Comparison of ENCODE assay signal across 23 cellular contexts in the genomic region with DNA sequence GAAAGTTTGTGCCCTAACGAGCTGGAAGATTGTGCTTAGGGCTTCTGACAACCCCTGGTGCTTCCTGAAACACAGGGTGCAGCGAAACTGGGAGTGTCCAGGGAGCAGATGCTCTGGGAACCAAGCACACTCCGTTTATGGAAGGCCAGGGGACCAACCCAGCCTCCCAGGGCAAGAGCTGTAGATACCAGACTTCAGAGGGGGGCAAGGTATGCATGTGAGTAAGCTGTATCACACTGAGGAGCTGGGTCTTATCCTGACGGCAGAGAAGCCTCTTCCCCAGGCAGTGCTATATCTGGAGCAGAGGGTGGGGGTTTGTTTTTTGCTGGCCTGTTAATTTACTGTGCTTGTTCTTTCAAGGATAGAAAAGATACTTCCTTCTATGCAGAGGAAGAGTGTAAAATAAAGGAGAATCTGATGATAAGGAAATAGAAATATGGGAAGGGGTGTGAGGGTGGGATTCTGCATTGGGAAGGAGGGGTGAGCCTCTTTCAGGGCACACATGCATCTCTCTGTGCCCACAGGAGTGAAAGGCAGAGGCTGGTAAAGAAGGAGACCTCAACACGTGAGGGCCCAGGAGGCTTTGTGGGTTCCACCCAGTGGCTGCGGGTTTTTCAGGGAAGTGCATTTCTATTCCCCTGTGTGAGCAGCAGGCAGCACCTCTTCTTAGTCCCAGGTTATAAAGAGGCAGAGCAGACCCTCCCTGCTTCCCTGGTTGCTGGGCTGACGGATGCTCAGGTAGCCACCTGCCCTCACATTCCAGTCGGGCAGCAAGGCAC.
A peak's percentile ranks its signal among the peaks of the same experiment; 100 is the strongest.
DNase-seq lines count a peak whose midpoint lies in the region.
"Had no signal": no experiment of that assay in that cellular context is flagged by ENCODE, and none has a peak within 500 bp of the region (broad histone marks: within the 10 kb centered on the region; RNA-seq: fewer than 3 reads in every experiment).

No MANE protein-coding gene starts in this region.

- H3K9ac ChIP-seq in BLaER1 treated with 17β-estradiol and CSF1 and Interleukin-3, amounts not matched to agents 10 nM and 100 nM, result peak overlapping the region in 1 of 11 experiments; percentile 5; a peak in 1 of 22 replicates

- peak overlapping the region; percentile 71 to 93 (median 80) for H3K4me2 ChIP-seq in BLaER1 treated with 17β-estradiol and CSF1 and Interleukin-3, amounts not matched to agents 10 nM and 100 nM
- H3K4me2 ChIP-seq: A549, GM23338 had no signal

- H3K27ac ChIP-seq in BLaER1 treated with 17β-estradiol and CSF1 and Interleukin-3, amounts not matched to agents 10 nM and 100 nM, result peak overlapping the region in 3 of 11 experiments; percentile 5 to 27 (median 15); a peak in 3 of 22 replicates
- H3K27ac ChIP-seq: A549 had no signal

- H3K36me3 Mint-ChIP-seq in activated CD4-positive, alpha-beta memory T cell treated with anti-CD3 and anti-CD28 coated beads, Interleukin-2, amount 10 ng/mL, durations not matched to agents 7 days and 5 days (ENCODE audit: low read depth), result no peaks in the 10 kb centered on the region
- H3K36me3 Mint-ChIP-seq in activated CD4-positive, alpha-beta memory T cell treated with anti-CD3 and anti-CD28 coated beads for 36 hours, result no peaks in the 10 kb centered on the region
- H3K36me3 Mint-ChIP-seq: CD14-positive monocyte; CD8-positive, alpha-beta memory T cell had no signal

- H3K27me3 Mint-ChIP-seq in activated CD4-positive, alpha-beta memory T cell treated with anti-CD3 and anti-CD28 coated beads, Interleukin-2, amount 10 ng/mL, durations not matched to agents 7 days and 5 days, result no peaks in the 10 kb centered on the region
- no peaks in the 10 kb centered on the region for H3K27me3 Mint-ChIP-seq in activated CD4-positive, alpha-beta memory T cell treated with anti-CD3 and anti-CD28 coated beads for 36 hours
- H3K27me3 Mint-ChIP-seq: CD4-positive, alpha-beta T cell; CD8-positive, alpha-beta memory T cell had no signal

- intact Hi-C loops in activated CD4-positive, alpha-beta memory T cell treated with anti-CD3 and anti-CD28 coated beads for 36 hours (cut with micrococcal nuclease), result no loop called here

- H3K4me3 ChIP-seq in BLaER1 treated with 17β-estradiol and CSF1 and Interleukin-3, amounts not matched to agents 10 nM and 100 nM, result peak overlapping the region in 2 of 10 experiments; percentile 4 to 13; a peak in 1 of 20 replicates
- H3K4me3 ChIP-seq: A549, GM12878, GM23338, HAP-1 had no signal

- no peak overlapping the region for H3K4me3 Mint-ChIP-seq in activated CD4-positive, alpha-beta memory T cell treated with anti-CD3 and anti-CD28 coated beads, Interleukin-2, amount 10 ng/mL, durations not matched to agents 7 days and 5 days
- no peak overlapping the region for H3K4me3 Mint-ChIP-seq in activated CD4-positive, alpha-beta memory T cell treated with anti-CD3 and anti-CD28 coated beads for 36 hours
- H3K4me3 Mint-ChIP-seq: CD14-positive monocyte; CD4-positive, alpha-beta T cell; CD8-positive, alpha-beta memory T cell; GM23338; HFFc6 had no signal

- POLR2A ChIA-PET in activated CD4-positive, alpha-beta memory T cell treated with anti-CD3 and anti-CD28 coated beads, Interleukin-2, amount 10 ng/mL, durations not matched to agents 7 days and 5 days (lab: Charles Lee), result no interaction called here
- POLR2A ChIA-PET in activated CD4-positive, alpha-beta memory T cell treated with anti-CD3 and anti-CD28 coated beads for 36 hours (lab: Charles Lee), result no interaction called here

- CTCF ChIA-PET in activated CD4-positive, alpha-beta memory T cell treated with anti-CD3 and anti-CD28 coated beads, Interleukin-2, amount 10 ng/mL, durations not matched to agents 7 days and 5 days (lab: Charles Lee), result no interaction called here
- CTCF ChIA-PET in activated CD4-positive, alpha-beta memory T cell treated with anti-CD3 and anti-CD28 coated beads for 36 hours (lab: Charles Lee), result no interaction called here

- no peak overlapping the region for H3K27ac Mint-ChIP-seq in activated CD4-positive, alpha-beta memory T cell treated with anti-CD3 and anti-CD28 coated beads, Interleukin-2, amount 10 ng/mL, durations not matched to agents 7 days and 5 days
- H3K27ac Mint-ChIP-seq in activated CD4-positive, alpha-beta memory T cell treated with anti-CD3 and anti-CD28 coated beads for 36 hours, result no peak overlapping the region
- H3K27ac Mint-ChIP-seq: CD14-positive monocyte; CD4-positive, alpha-beta T cell; CD8-positive, alpha-beta memory T cell; GM23338; HFFc6 had no signal

- peaks cover 0 to 38% (median 16%) of the 10 kb centered on the region in 11 experiments; a peak in 18 of 22 replicates for H3K27me3 ChIP-seq in BLaER1 treated with 17β-estradiol and CSF1 and Interleukin-3, amounts not matched to agents 10 nM and 100 nM
- H3K27me3 ChIP-seq: BE2C had no signal

- peaks cover 0 to 18% (median 11%) of the 10 kb centered on the region in 11 experiments; a peak in 9 of 22 replicates for H3K9me3 ChIP-seq in BLaER1 treated with 17β-estradiol and CSF1 and Interleukin-3, amounts not matched to agents 10 nM and 100 nM (replicated peaks in 1 of 11)
- H3K9me3 ChIP-seq: A549, BE2C, HAP-1 had no signal

- no peaks in the 10 kb centered on the region for H3K36me3 ChIP-seq in BLaER1 treated with 17β-estradiol and CSF1 and Interleukin-3, amounts not matched to agents 10 nM and 100 nM
- H3K36me3 ChIP-seq: BE2C, HAP-1 had no signal

- H3K4me1 ChIP-seq in BLaER1 treated with 17β-estradiol and CSF1 and Interleukin-3, amounts not matched to agents 10 nM and 100 nM, result peaks cover 56 to 85% (median 69%) of the 10 kb centered on the region in 10 experiments
- H3K4me1 ChIP-seq: A549, BE2C, HAP-1 had no signal

- peak; percentile 1 for DNase-seq in activated CD4-positive, alpha-beta memory T cell treated with anti-CD3 and anti-CD28 coated beads, Interleukin-2, amount 10 ng/mL, durations not matched to agents 7 days and 5 days
- no peak for DNase-seq in activated CD4-positive, alpha-beta memory T cell treated with anti-CD3 and anti-CD28 coated beads for 36 hours
- DNase-seq in islet precursor cell (peak; percentile 14), mesenteric fat pad (ENCODE audit: low spot score) (peak; percentile 35), middle frontal gyrus (ENCODE audit: extremely low spot score, low spot score) (no peak), NCI-H510A treated with DMSO at 0.1 percent for 48 hours (lab: John Stamatoyannopoulos, UW) (no peak)
- DNase-seq: 8988T; ACHN; AML-193; BE2C; CD4-positive, alpha-beta T cell; CD8-positive, alpha-beta memory T cell; DMS 273 treated with DMSO at 0.1 percent for 48 hours; DMS79; EL; GDM1; HFFc6 had no signal

- H3K9me3 Mint-ChIP-seq in activated CD4-positive, alpha-beta memory T cell treated with anti-CD3 and anti-CD28 coated beads, Interleukin-2, amount 10 ng/mL, durations not matched to agents 7 days and 5 days, result peaks cover 8% of the 10 kb centered on the region
- H3K9me3 Mint-ChIP-seq in activated CD4-positive, alpha-beta memory T cell treated with anti-CD3 and anti-CD28 coated beads for 36 hours, result peaks cover 5% of the 10 kb centered on the region

- H3K4me1 Mint-ChIP-seq in activated CD4-positive, alpha-beta memory T cell treated with anti-CD3 and anti-CD28 coated beads, Interleukin-2, amount 10 ng/mL, durations not matched to agents 7 days and 5 days, result no peaks in the 10 kb centered on the region
- H3K4me1 Mint-ChIP-seq in activated CD4-positive, alpha-beta memory T cell treated with anti-CD3 and anti-CD28 coated beads for 36 hours (ENCODE audit: low read depth), result no peaks in the 10 kb centered on the region
- H3K4me1 Mint-ChIP-seq: CD14-positive monocyte; CD8-positive, alpha-beta memory T cell had no signal

- H4K20me1 ChIP-seq in BLaER1 treated with 17β-estradiol and CSF1 and Interleukin-3, amounts not matched to agents 10 nM and 100 nM, result peaks cover 0 to 13% (median 0%) of the 10 kb centered on the region in 11 experiments; a peak in 7 of 22 replicates

Comparison
In these comparisons a context has a peak if more than half of its experiments do, and no peak if none do; other contexts are left out.
1. DNase-seq: peak in activated CD4-positive, alpha-beta memory T cell treated with anti-CD3 and anti-CD28 coated beads, Interleukin-2, amount 10 ng/mL, durations not matched to agents 7 days and 5 days (single experiment), islet precursor cell (single experiment) and mesenteric fat pad (single experiment); none in activated CD4-positive, alpha-beta memory T cell treated with anti-CD3 and anti-CD28 coated beads for 36 hours (single experiment), middle frontal gyrus (single experiment) and NCI-H510A treated with DMSO at 0.1 percent for 48 hours (single experiment).